In genomic region chr13:20231839-20232555, GRCh38 we compare ENCODE assay signal across 8 cellular contexts. TPM values are rescaled to one million over a fixed set of nuclear protein-coding genes. Genes with fewer than 3 reads are reported as not detected.
DNase-seq lines count a peak whose midpoint lies in the region; ATAC-seq and TF ChIP-seq lines count a peak whose summit lies in the region.

TSS of gene GJB6 (minus strand) at chr13:20232319. CDS start at chr13:20223480, 8,839 bp downstream.

- H3K4me3 ChIP-seq in ectodermal cell (ENCODE audit: insufficient read depth, low read depth, low read length) = peak within 1 kb of the TSS; percentile 23

- no peak for TF ChIP-seq CTCF in nephron (IDR thresholded peaks at IDR 0.05; ENCODE audit: unreplicated experiment in 3 of 3)

- H3K27ac Mint-ChIP-seq in T-cell (peak within 1 kb of the TSS; percentile 27 to 86), nephron (peak within 1 kb of the TSS in 1 of 3 experiments; percentile 22)

- peak; percentile 68 for DNase-seq in D341Med (ENCODE audit: low spot score)
- DNase-seq in T-cell = peak in 24 of 34 experiments; percentile 5 to 47 (median 21)
- DNase-seq in cerebellar cortex (ENCODE audit: low spot score) = no peak
- DNase-seq in NCI-H1436 (lab: John Stamatoyannopoulos, UW) = no peak
- no peak for DNase-seq in HuH-7 (ENCODE audit: low spot score)

- POLR2A ChIA-PET in T-cell (lab: Charles Lee) = interaction anchor here in 1 of 2 donors (0.7 kb wide), 1 partner anchor 1331 kb away, joined by 3 read pairs; no protein-coding TSS in a partner anchor

- no peaks in the 10 kb centered on the region for H3K9me3 ChIP-seq in ectodermal cell (ENCODE audit: control insufficient read depth, low read length)

- H3K9me3 Mint-ChIP-seq in T-cell (no peaks in the 10 kb centered on the region), nephron (peaks cover 4% of the 10 kb centered on the region)

- H3K4me3 Mint-ChIP-seq in T-cell (peak within 1 kb of the TSS; percentile 83 to 85 (median 84)), nephron (peak within 1 kb of the TSS; percentile 64 to 67 (median 64))

- ATAC-seq in T-cell (replicated peaks in 1 of 4) = peak; percentile 60 to 76 (median 66)
- ATAC-seq in GM18867 (IDR thresholded peaks at IDR 0.05; ENCODE audit: unreplicated experiment) = no peak

- H3K4me1 Mint-ChIP-seq in T-cell = peaks cover 12 to 17% (median 12%) of the 10 kb centered on the region in 3 donors
- H3K4me1 Mint-ChIP-seq in nephron = peaks cover 10% of the 10 kb centered on the region

- CTCF ChIA-PET in T-cell (lab: Charles Lee) = no interaction called here

- 1% methylated on average over 85 of the region's 85 CpGs for WGBS in ectodermal cell, 2 experiments

- no peaks in the 10 kb centered on the region for H3K36me3 ChIP-seq in ectodermal cell (ENCODE audit: control insufficient read depth, insufficient read depth, low read length)

- H3K36me3 Mint-ChIP-seq in T-cell (no peaks in the 10 kb centered on the region), nephron (ENCODE audit: low read depth) (no peaks in the 10 kb centered on the region)

- no peak within 1 kb of the TSS for H3K27ac ChIP-seq in ectodermal cell (ENCODE audit: insufficient read depth, low read depth, low read length, poor library complexity, severe bottlenecking)

- H3K27me3 Mint-ChIP-seq in T-cell (peaks cover 0 to 42% of the 10 kb centered on the region in 2 donors), nephron (ENCODE audit: low read depth) (peaks cover 79% of the 10 kb centered on the region)

- peaks cover 5% of the 10 kb centered on the region for H3K4me1 ChIP-seq in ectodermal cell (ENCODE audit: control insufficient read depth, insufficient read depth, low read length)

- H3K27me3 ChIP-seq in ectodermal cell (ENCODE audit: control insufficient read depth, insufficient read depth, low read length, poor library complexity, severe bottlenecking) = peaks cover 57% of the 10 kb centered on the region

RNA-seq across cellular contexts. Expression of gene GJB6, which starts in this region (rescaled TPM):
- total RNA-seq in T-cell = 1 to 10 TPM; 1.1 to 5.2 (median 2.9) TPM
- not detected for polyA plus RNA-seq in ectodermal cell (2013, experiment 1 of 4)
- not detected for polyA plus RNA-seq in ectodermal cell (2013, experiment 2 of 4)
- polyA plus RNA-seq in ectodermal cell (2013, experiment 3 of 4) = not detected
- not detected for polyA plus RNA-seq in ectodermal cell (2013, experiment 4 of 4)

Comparison
In these comparisons a context has a peak if more than half of its experiments do, and no peak if none do; other contexts are left out.
1. DNase-seq: peak in D341Med (single experiment) and T-cell (24 of 34); none in cerebellar cortex (single experiment), NCI-H1436 (single experiment) and HuH-7 (single experiment).